In the genomic region with DNA sequence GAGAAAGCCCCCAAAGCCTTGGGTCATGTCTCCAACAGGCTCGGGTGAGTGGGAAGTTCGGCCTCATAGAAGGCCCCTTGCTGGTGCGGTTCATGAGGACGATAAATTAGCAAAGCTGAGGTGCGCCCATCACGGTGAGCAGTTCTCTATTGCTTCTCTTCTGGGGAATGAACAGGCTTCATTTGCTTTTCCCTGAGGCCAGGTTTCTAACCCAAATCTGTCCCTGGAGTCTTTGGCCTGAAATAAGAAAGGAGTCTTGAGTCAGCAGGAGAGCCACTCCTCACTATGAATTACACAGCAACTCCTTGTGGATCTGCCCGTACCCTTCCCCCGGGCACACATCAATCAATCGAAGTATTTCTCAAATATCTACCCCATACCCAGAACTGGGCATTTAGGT, we compare ENCODE assay signal across 13 cellular contexts.
DNase-seq lines count a peak whose midpoint lies in the region; TF ChIP-seq lines count a peak whose summit lies in the region.
"Had no signal": no experiment of that assay in that cellular context is flagged by ENCODE, and none has a peak within 500 bp of the region (broad histone marks: within the 10 kb centered on the region; RNA-seq: fewer than 3 reads in every experiment).

No MANE protein-coding gene starts in this region.

- in situ Hi-C loops in GM13976 (cut with MboI; ENCODE audit: low sequenced_read_pairs, unreplicated experiment), result no loop called here

- H3K4me3 Mint-ChIP-seq in HFFc6 (peak overlapping the region; percentile 71), chondrocyte (ENCODE audit: unreplicated experiment) (peak overlapping the region; percentile 40)
- H3K4me3 Mint-ChIP-seq: activated CD4-positive, alpha-beta T cell treated with anti-CD3 and anti-CD28 coated beads, Interleukin-2, amount 10 ng/mL, durations not matched to agents 7 days and 5 days; naive B cell had no signal

- H3K27me3 ChIP-seq in subcutaneous abdominal adipose tissue (ENCODE audit: control insufficient read depth in 5 of 5, insufficient read depth in 4 of 5, low read length in 5 of 5), result peaks cover 0 to 2% (median 0%) of the 10 kb centered on the region in 5 donors

- H3K4me1 Mint-ChIP-seq in HFFc6 (ENCODE audit: low read depth) (peaks cover 69% of the 10 kb centered on the region), chondrocyte (ENCODE audit: low read depth) (peaks cover 65% of the 10 kb centered on the region)
- H3K4me1 Mint-ChIP-seq: naive B cell had no signal

- H3K27me3 Mint-ChIP-seq in HFFc6 (ENCODE audit: insufficient read depth), result no peaks in the 10 kb centered on the region
- no peaks in the 10 kb centered on the region for H3K27me3 Mint-ChIP-seq in chondrocyte (ENCODE audit: low read depth)
- H3K27me3 Mint-ChIP-seq: activated CD4-positive, alpha-beta T cell treated with anti-CD3 and anti-CD28 coated beads, Interleukin-2, amount 10 ng/mL, durations not matched to agents 7 days and 5 days; naive B cell had no signal

- H3K4me3 ChIP-seq in mesodermal cell (ENCODE audit: extremely low read depth, insufficient read depth, low read length, poor library complexity, severe bottlenecking), result peak overlapping the region; percentile 1
- peak overlapping the region; percentile 9 to 34 (median 18) for H3K4me3 ChIP-seq in subcutaneous abdominal adipose tissue (ENCODE audit: low read depth in 1 of 5, low read length in 5 of 5)

- H3K9me3 Mint-ChIP-seq in HFFc6 (peaks cover 4% of the 10 kb centered on the region), chondrocyte (ENCODE audit: low read depth) (peaks cover 3% of the 10 kb centered on the region)
- H3K9me3 Mint-ChIP-seq: activated CD4-positive, alpha-beta T cell treated with anti-CD3 and anti-CD28 coated beads, Interleukin-2, amount 10 ng/mL, durations not matched to agents 7 days and 5 days; naive B cell had no signal

- peak overlapping the region; percentile 25 to 84 (median 75) for H3K9ac ChIP-seq in subcutaneous abdominal adipose tissue (ENCODE audit: low read length in 5 of 5)

- H3K36me3 Mint-ChIP-seq in HFFc6 (ENCODE audit: low read depth) (peaks cover 5% of the 10 kb centered on the region; the same call in 1 of the 2 replicates), chondrocyte (ENCODE audit: low read depth) (peaks cover 1% of the 10 kb centered on the region)
- H3K36me3 Mint-ChIP-seq: naive B cell had no signal

- TF ChIP-seq CTCF in HFFc6 (IDR thresholded peaks at IDR 0.05) (no peak), chondrocyte (IDR thresholded peaks at IDR 0.05) (no peak), GM13976 (IDR thresholded peaks at IDR 0.05; ENCODE audit: borderline replicate concordance, control extremely low read depth, extremely low read depth, insufficient read depth, missing control alignments) (no peak)

- WGBS in mesodermal cell (ENCODE audit: insufficient coverage in 2 of 2), 2 experiments, result 86 to 89% methylated on average over 6 of the region's 9 CpGs

- peak overlapping the region; percentile 99 for H3K27ac ChIP-seq in mesodermal cell (ENCODE audit: low read depth, low read length, severe bottlenecking)
- H3K27ac ChIP-seq in subcutaneous abdominal adipose tissue (ENCODE audit: low read depth, low read length), result peak overlapping the region; percentile 99

- H3K36me3 ChIP-seq in mesodermal cell (ENCODE audit: control insufficient read depth, insufficient read depth, low read length) (no peaks in the 10 kb centered on the region), subcutaneous abdominal adipose tissue (ENCODE audit: control insufficient read depth in 5 of 5, insufficient read depth in 5 of 5, low read length in 5 of 5) (no peaks in the 10 kb centered on the region)

- H3K27ac Mint-ChIP-seq in HFFc6 (peak overlapping the region; percentile 95), chondrocyte (ENCODE audit: unreplicated experiment) (peak overlapping the region; percentile 94)
- H3K27ac Mint-ChIP-seq: activated CD4-positive, alpha-beta T cell treated with anti-CD3 and anti-CD28 coated beads, Interleukin-2, amount 10 ng/mL, durations not matched to agents 7 days and 5 days had no signal

- H3K4me1 ChIP-seq in mesodermal cell (ENCODE audit: control insufficient read depth, insufficient read depth, low read length, poor library complexity, severe bottlenecking) (peaks cover 63% of the 10 kb centered on the region), subcutaneous abdominal adipose tissue (ENCODE audit: control insufficient read depth in 5 of 5, insufficient read depth in 5 of 5, low read length in 5 of 5) (peaks cover 28 to 70% (median 62%) of the 10 kb centered on the region in 5 donors)

- DNase-seq in HFFc6, result no peak
- no peak for DNase-seq in chondrocyte (ENCODE audit: low spot score)
- DNase-seq in Ammon's horn (ENCODE audit: low spot score), result no peak
- DNase-seq in activated CD4-positive, alpha-beta T cell treated with anti-CD3 and anti-CD28 coated beads for 48 hours, result no peak
- DNase-seq in GM13976 (ENCODE audit: low spot score), result no peak
- no peak for DNase-seq in HK-2 (ENCODE audit: unreplicated experiment)
- DNase-seq: activated CD4-positive, alpha-beta T cell treated with anti-CD3 and anti-CD28 coated beads, Interleukin-2, amount 10 ng/mL, durations not matched to agents 7 days and 5 days; AML-193; central memory CD4-positive, alpha-beta T cell; naive B cell; PC-3 had no signal

- no peaks in the 10 kb centered on the region for H3K9me3 ChIP-seq in mesodermal cell (ENCODE audit: control insufficient read depth, low read length)
- H3K9me3 ChIP-seq in subcutaneous abdominal adipose tissue (ENCODE audit: control insufficient read depth in 5 of 5, low read length in 5 of 5), result no peaks in the 10 kb centered on the region
